22 cellular contexts compared by ENCODE assay signal in genomic region chr12:22733756-22734155, GRCh38.
A peak's percentile ranks its signal among the peaks of the same experiment; 100 is the strongest.
DNase-seq lines count a peak whose midpoint lies in the region; TF ChIP-seq lines count a peak whose summit lies in the region.
"Had no signal": no experiment of that assay in that cellular context is flagged by ENCODE, and none has a peak within 500 bp of the region (broad histone marks: within the 10 kb centered on the region; RNA-seq: fewer than 3 reads in every experiment).

No MANE protein-coding gene starts in this region.

- peaks cover 5% of the 10 kb centered on the region for H3K4me1 ChIP-seq in endodermal cell (ENCODE audit: control insufficient read depth, insufficient read depth, low read length)

- intact Hi-C loops in activated CD4-positive, alpha-beta T cell treated with anti-CD3 and anti-CD28 coated beads, Interleukin-2, amount 10 ng/mL, durations not matched to agents 24 days and 14 days (cut with micrococcal nuclease), result no loop called here

- H3K9me3 Mint-ChIP-seq in activated CD4-positive, alpha-beta T cell treated with anti-CD3 and anti-CD28 coated beads, Interleukin-2, amount 10 ng/mL, durations not matched to agents 24 days and 14 days, result no peaks in the 10 kb centered on the region
- H3K9me3 Mint-ChIP-seq in endodermal cell, result no peaks in the 10 kb centered on the region
- H3K9me3 Mint-ChIP-seq: activated T-cell treated with anti-CD3 and anti-CD28 coated beads, Interleukin-2, amount 50 U/mL, for 24 hours; natural killer cell; T-helper 2 cell treated with Interferon-gamma antibody and Interleukin-4, amounts not matched to agents 5 μg/mL and 100 μg/mL, for 36 hours had no signal

- H3K27ac Mint-ChIP-seq in activated CD4-positive, alpha-beta T cell treated with anti-CD3 and anti-CD28 coated beads, Interleukin-2, amount 10 ng/mL, durations not matched to agents 24 days and 14 days, result no peak overlapping the region
- H3K27ac Mint-ChIP-seq in endodermal cell, result no peak overlapping the region
- H3K27ac Mint-ChIP-seq: activated T-cell treated with anti-CD3 and anti-CD28 coated beads, Interleukin-2, amount 50 U/mL, for 24 hours; natural killer cell; T-helper 2 cell treated with Interferon-gamma antibody and Interleukin-4, amounts not matched to agents 5 μg/mL and 100 μg/mL, for 36 hours had no signal

- peaks cover 2% of the 10 kb centered on the region for H3K27me3 Mint-ChIP-seq in activated CD4-positive, alpha-beta T cell treated with anti-CD3 and anti-CD28 coated beads, Interleukin-2, amount 10 ng/mL, durations not matched to agents 24 days and 14 days
- H3K27me3 Mint-ChIP-seq in endodermal cell (ENCODE audit: insufficient read depth), result no peaks in the 10 kb centered on the region

- no peak overlapping the region for H3K4me3 ChIP-seq in epithelial cell of esophagus (ENCODE audit: low read length)
- H3K4me3 ChIP-seq in endodermal cell (ENCODE audit: low read length), result no peak overlapping the region
- H3K4me3 ChIP-seq: GM12878, tibial nerve had no signal

- no peak overlapping the region for H3K4me3 Mint-ChIP-seq in activated CD4-positive, alpha-beta T cell treated with anti-CD3 and anti-CD28 coated beads, Interleukin-2, amount 10 ng/mL, durations not matched to agents 24 days and 14 days
- H3K4me3 Mint-ChIP-seq in endodermal cell, result no peak overlapping the region
- H3K4me3 Mint-ChIP-seq: activated T-cell treated with anti-CD3 and anti-CD28 coated beads, Interleukin-2, amount 50 U/mL, for 24 hours; natural killer cell; T-helper 2 cell treated with Interferon-gamma antibody and Interleukin-4, amounts not matched to agents 5 μg/mL and 100 μg/mL, for 36 hours had no signal

- H3K27me3 ChIP-seq in endodermal cell (ENCODE audit: control insufficient read depth, insufficient read depth, low read length, poor library complexity, severe bottlenecking), result no peaks in the 10 kb centered on the region
- H3K27me3 ChIP-seq: tibial nerve had no signal

- peaks cover 74% of the 10 kb centered on the region for H3K36me3 ChIP-seq in endodermal cell (ENCODE audit: control insufficient read depth, insufficient read depth, low read length)
- H3K36me3 ChIP-seq: tibial nerve had no signal

- 95 to 96% methylated on average over 4 to 7 of the region's 7 CpGs for WGBS in endodermal cell (ENCODE audit: insufficient coverage in 1 of 2, insufficient read length in 1 of 2), 2 experiments

- H3K36me3 Mint-ChIP-seq in activated CD4-positive, alpha-beta T cell treated with anti-CD3 and anti-CD28 coated beads, Interleukin-2, amount 10 ng/mL, durations not matched to agents 24 days and 14 days (ENCODE audit: low read depth), result no peaks in the 10 kb centered on the region
- peaks cover 49% of the 10 kb centered on the region for H3K36me3 Mint-ChIP-seq in endodermal cell (ENCODE audit: low read depth)
- H3K36me3 Mint-ChIP-seq: natural killer cell had no signal

- H3K27ac ChIP-seq in endodermal cell (ENCODE audit: low read depth, low read length), result no peak overlapping the region
- H3K27ac ChIP-seq: tibial nerve, VCaP had no signal

- peaks cover 3% of the 10 kb centered on the region for H3K4me1 Mint-ChIP-seq in activated CD4-positive, alpha-beta T cell treated with anti-CD3 and anti-CD28 coated beads, Interleukin-2, amount 10 ng/mL, durations not matched to agents 24 days and 14 days
- H3K4me1 Mint-ChIP-seq in endodermal cell, result peaks cover 14% of the 10 kb centered on the region
- H3K4me1 Mint-ChIP-seq: natural killer cell had no signal

- no peaks in the 10 kb centered on the region for H3K9me3 ChIP-seq in endodermal cell (ENCODE audit: control insufficient read depth, low read length)
- H3K9me3 ChIP-seq: tibial nerve had no signal

- DNase-seq in ELR (ENCODE audit: low read depth) (peak; percentile 31), NCI-H526 treated with DMSO at 0.1 percent for 48 hours (lab: John Stamatoyannopoulos, UW) (peak; percentile 82), epithelial cell of esophagus (ENCODE audit: low read depth) (peak; percentile 14), stromal cell of bone marrow (ENCODE audit: low read depth) (peak; percentile 55), NCI-H146 (lab: John Stamatoyannopoulos, UW) (no peak), endodermal cell (no peak)
- no peak for DNase-seq in activated CD4-positive, alpha-beta T cell treated with anti-CD3 and anti-CD28 coated beads, Interleukin-2, amount 10 ng/mL, durations not matched to agents 24 days and 14 days
- DNase-seq: activated CD4-positive, alpha-beta T cell treated with anti-CD3 and anti-CD28 coated beads for 4 hours; activated gamma-delta T cell; activated T-cell treated with anti-CD3 and anti-CD28 coated beads, Interleukin-2, amount 50 U/mL, for 24 hours; Calu3; DND-41; KBM-7; natural killer cell; NCI-H1694; SHP77; small intestine; stimulated activated CD8-positive, alpha-beta memory T cell treated with anti-CD3 and anti-CD28 coated beads, Interleukin-4, amount 100 ng/mL, for 48 hours had no signal

- H3K9ac ChIP-seq in endodermal cell (ENCODE audit: extremely low read depth, low read length, poor library complexity, severe bottlenecking), result no peak overlapping the region

- TF ChIP-seq CTCF in epithelial cell of esophagus (IDR thresholded peaks at IDR 0.05; ENCODE audit: insufficient read depth, low read depth, low read length, missing control alignments) (no peak), endodermal cell (conservative IDR thresholded peaks at IDR 0.05) (no peak)

Comparison
In these comparisons a context has a peak if more than half of its experiments do, and no peak if none do; other contexts are left out.
1. DNase-seq: peak in ELR (single experiment), NCI-H526 treated with DMSO at 0.1 percent for 48 hours (single experiment), epithelial cell of esophagus (single experiment) and stromal cell of bone marrow (single experiment); none in activated CD4-positive, alpha-beta T cell treated with anti-CD3 and anti-CD28 coated beads, Interleukin-2, amount 10 ng/mL, durations not matched to agents 24 days and 14 days (single experiment), NCI-H146 (single experiment) and endodermal cell (single experiment).